ENCODE assay signal across 10 cellular contexts in genomic region chr14:54428527-54428926, GRCh38.
"Had no signal": no experiment of that assay in that cellular context is flagged by ENCODE, and none has a peak within 500 bp of the region (broad histone marks: within the 10 kb centered on the region; RNA-seq: fewer than 3 reads in every experiment).

No MANE protein-coding gene starts in this region.

- DNase-seq: activated CD8-positive, alpha-beta memory T cell treated with anti-CD3 and anti-CD28 coated beads for 24 hours; activated gamma-delta T cell; central memory CD4-positive, alpha-beta T cell; effector CD4-positive, alpha-beta T cell; midbrain; psoas muscle had no signal

- H3K9me3 ChIP-seq: esophagus muscularis mucosa, psoas muscle had no signal

- H3K4me3 ChIP-seq: coronary artery, esophagus muscularis mucosa, lung, psoas muscle had no signal

- ATAC-seq: sciatic nerve had no signal

- H3K27ac ChIP-seq: coronary artery, esophagus muscularis mucosa, psoas muscle had no signal

- H3K4me1 ChIP-seq: psoas muscle had no signal

- H3K27me3 ChIP-seq: esophagus muscularis mucosa had no signal
